ENCODE assay signal across 10 cellular contexts in genomic region chr9:129777769-129778130, GRCh38. TPM values are rescaled to one million over a fixed set of nuclear protein-coding genes. Genes with fewer than 3 reads are reported as not detected.
DNase-seq lines count a peak whose midpoint lies in the region; ATAC-seq and TF ChIP-seq lines count a peak whose summit lies in the region.
"Had no signal": no experiment of that assay in that cellular context is flagged by ENCODE, and none has a peak within 500 bp of the region (broad histone marks: within the 10 kb centered on the region; RNA-seq: fewer than 3 reads in every experiment).

No MANE protein-coding gene starts in this region.

- 60% methylated on average over 11 of the region's 11 CpGs for WGBS in smooth muscle cell (ENCODE audit: low lambda C conversion rate)

- peak overlapping the region; percentile 50; the same call in 1 of the 2 replicates for H3K9ac ChIP-seq in ES-I3 (ENCODE audit: low read depth, low read length)
- no peak overlapping the region for H3K9ac ChIP-seq in smooth muscle cell (ENCODE audit: low read depth)

- H3K36me3 ChIP-seq in ES-I3 (ENCODE audit: insufficient read depth, low read length) = no peaks in the 10 kb centered on the region
- H3K36me3 ChIP-seq in SJCRH30 = no peaks in the 10 kb centered on the region
- no peaks in the 10 kb centered on the region for H3K36me3 ChIP-seq in smooth muscle cell (ENCODE audit: low read depth)

- H3K27me3 ChIP-seq in SJCRH30 (peaks cover 8% of the 10 kb centered on the region), smooth muscle cell (ENCODE audit: low read depth) (no peaks in the 10 kb centered on the region)

- H3K4me1 ChIP-seq in ES-I3 (ENCODE audit: insufficient read depth, low read length) (peaks cover 5% of the 10 kb centered on the region; the same call in 1 of the 2 replicates), SJCRH30 (peaks cover 31% of the 10 kb centered on the region), smooth muscle cell (ENCODE audit: low read depth) (peaks cover 4% of the 10 kb centered on the region)

- H3K27ac ChIP-seq in SJCRH30 (no peak overlapping the region; the same call in 1 of the 2 replicates), smooth muscle cell (ENCODE audit: low read depth) (peak overlapping the region; percentile 91)

- no peaks in the 10 kb centered on the region for H3K79me2 ChIP-seq in smooth muscle cell (ENCODE audit: low read depth)

- CTCF ChIA-PET in GM10248 (lab: Yijun Ruan, JAX) = interaction anchor here (1.2 to 3.5 kb wide), 3 partner anchors 12 to 51 kb away, joined by 7 to 23 read pairs (median 16); no protein-coding TSS in a partner anchor

- no peak overlapping the region for H2AFZ ChIP-seq in smooth muscle cell (ENCODE audit: low read depth)

- peak overlapping the region; percentile 19 for H3K4me2 ChIP-seq in smooth muscle cell

- ATAC-seq in HG03196 (IDR thresholded peaks at IDR 0.05; ENCODE audit: unreplicated experiment) = no peak

- POLR2A ChIA-PET in GM10248 (lab: Yijun Ruan, JAX) = no interaction called here

- DNase-seq in SJCRH30 (peak; percentile 29 to 54), foreskin melanocyte (peak; percentile 11), smooth muscle cell (lab: John Stamatoyannopoulos, UW; ENCODE audit: unreplicated experiment) (no peak), COLO829 (ENCODE audit: low spot score) (no peak), CD1c-positive myeloid dendritic cell (ENCODE audit: extremely low spot score) (no peak), GM10248 (ENCODE audit: extremely low spot score) (no peak)
- DNase-seq: NCI-H2081 treated with DMSO at 0.1 percent for 48 hours had no signal

- peaks cover 11% of the 10 kb centered on the region for H3F3A ChIP-seq in smooth muscle cell (ENCODE audit: low read depth)

- no peak overlapping the region for H3K4me3 ChIP-seq in SJCRH30
- H3K4me3 ChIP-seq in smooth muscle cell = no peak overlapping the region

- H4K20me1 ChIP-seq in smooth muscle cell (ENCODE audit: low read depth) = no peaks in the 10 kb centered on the region

- H3K9me3 ChIP-seq in ES-I3 (ENCODE audit: control insufficient read depth, insufficient read depth, low read length) = no peaks in the 10 kb centered on the region
- H3K9me3 ChIP-seq in SJCRH30 (replicated peaks) = no peaks in the 10 kb centered on the region
- no peaks in the 10 kb centered on the region for H3K9me3 ChIP-seq in smooth muscle cell (replicated peaks; ENCODE audit: low read depth)

- TF ChIP-seq CTCF in smooth muscle cell (IDR thresholded peaks at IDR 0.05; ENCODE audit: borderline replicate concordance, insufficient read depth, poor library complexity, severe bottlenecking) (no peak), GM10248 (IDR thresholded peaks at IDR 0.05; ENCODE audit: control extremely low read depth, extremely low read depth, low read depth, missing control alignments) (no peak)

RNA-seq across cellular contexts. Expression of gene PTGES, which starts 24.9 kb away (rescaled TPM):
- total RNA-seq in SJCRH30 (2014; rRNA removed; shearing (Covaris generic)) = 0.76 and 0.91 TPM in 2 replicates
- 36.9 and 49.5 TPM in 2 replicates for total RNA-seq in smooth muscle cell
- polyA plus RNA-seq in smooth muscle cell = 69.6 and 176 TPM in 2 replicates
- total RNA-seq: endothelial cell of umbilical vein had no signal
- polyA plus RNA-seq: endothelial cell of umbilical vein had no signal

RNA-seq across cellular contexts. Expression of gene TOR1B, which starts 25.2 kb away (rescaled TPM):
- 21.8 and 22.0 TPM in 2 replicates for total RNA-seq in SJCRH30 (2014; rRNA removed; shearing (Covaris generic))
- total RNA-seq in smooth muscle cell = 43.4 and 60.0 TPM in 2 replicates
- polyA plus RNA-seq in smooth muscle cell = 10.3 and 13.8 TPM in 2 replicates

RNA-seq across cellular contexts. Expression of gene TOR1A, which starts 46.2 kb away (rescaled TPM):
- 44.7 and 45.6 TPM in 2 replicates for total RNA-seq in SJCRH30 (2014; rRNA removed; shearing (Covaris generic))
- 38.8 and 46.1 TPM in 2 replicates for total RNA-seq in smooth muscle cell
- polyA plus RNA-seq in smooth muscle cell = 38.5 and 43.1 TPM in 2 replicates

RNA-seq across cellular contexts. Expression of gene C9orf78, which starts 57.3 kb away (rescaled TPM):
- total RNA-seq in SJCRH30 (2014; rRNA removed; shearing (Covaris generic)) = 74.1 and 76.0 TPM in 2 replicates
- 38.0 and 42.3 TPM in 2 replicates for total RNA-seq in smooth muscle cell
- 53.8 and 78.0 TPM in 2 replicates for polyA plus RNA-seq in smooth muscle cell

RNA-seq across cellular contexts. Expression of gene USP20, which starts 57.5 kb away (rescaled TPM):
- 15.1 and 17.0 TPM in 2 replicates for total RNA-seq in SJCRH30 (2014; rRNA removed; shearing (Covaris generic))
- 14.6 and 22.3 TPM in 2 replicates for total RNA-seq in smooth muscle cell
- 29.7 and 35.7 TPM in 2 replicates for polyA plus RNA-seq in smooth muscle cell

Comparison
In these comparisons a context has a peak if more than half of its experiments do, and no peak if none do; other contexts are left out.
1. DNase-seq: peak in SJCRH30 (2 of 2) and foreskin melanocyte (single experiment); none in smooth muscle cell (single experiment), COLO829 (single experiment), CD1c-positive myeloid dendritic cell (single experiment) and GM10248 (single experiment).
2. RNA of gene PTGES, which starts 24.9 kb away (total RNA-seq): 36.9 to 49.5 TPM in smooth muscle cell; 0.76 to 0.91 TPM in SJCRH30; every median in the first group is over 10 times any median in the second.